ENCODE assay signal across 2 cellular contexts in genomic region chr17:61505846-61506627, GRCh38.
TF ChIP-seq lines count a peak whose summit lies in the region.

No MANE protein-coding gene starts in this region.

TF ChIP-seq in HEK293T, 16 proteins besides CTCF, POLR2A, EP300 and RAD21 (continued from another document):
- 0 out of 2 replicates have a peak, but pooled peaks have one; percentile 11 for TF ChIP-seq PKNOX1 (IDR thresholded peaks at IDR 0.05)

TF ChIP-seq in K562, 482 proteins besides CTCF, POLR2A, EP300 and RAD21 (continued from another document):
- TF ChIP-seq FOXJ3 (CRISPR knock-in tag; IDR thresholded peaks at IDR 0.05) (no peak), MYBL2 (IDR thresholded peaks at IDR 0.05; ENCODE audit: low read depth) (no peak), MYBL2 (CRISPR knock-in tag; IDR thresholded peaks at IDR 0.05; ENCODE audit: borderline replicate concordance) (no peak), ZBTB11 (CRISPR knock-in tag; IDR thresholded peaks at IDR 0.05) (peak in 1 of 3 experiments; percentile 93; a peak in 2 of 6 replicates)
